In genomic region chr6:158810149-158811095, GRCh38 we compare ENCODE assay signal across 13 cellular contexts. TPM values are rescaled to one million over a fixed set of nuclear protein-coding genes. Genes with fewer than 3 reads are reported as not detected.
DNase-seq lines count a peak whose midpoint lies in the region; ATAC-seq and TF ChIP-seq lines count a peak whose summit lies in the region.
"Had no signal": no experiment of that assay in that cellular context is flagged by ENCODE, and none has a peak within 500 bp of the region (broad histone marks: within the 10 kb centered on the region; RNA-seq: fewer than 3 reads in every experiment).

No MANE protein-coding gene starts in this region.

- intact Hi-C loops in testis (cut with DNase I; ENCODE audit: low total_unique reads): loop anchor here (10.0 kb wide), 1 partner anchor 106 kb away; no protein-coding TSS in a partner anchor

- H3K27me3 Mint-ChIP-seq in activated T-cell treated with anti-CD3 and anti-CD28 coated beads, Interleukin-2, amount 50 U/mL, for 4 hours (ENCODE audit: low read depth): no peaks in the 10 kb centered on the region

- H3K27me3 ChIP-seq in testis: no peaks in the 10 kb centered on the region
- H3K27me3 ChIP-seq: adrenal gland had no signal

- no peak overlapping the region for H3K4me3 ChIP-seq in testis
- H3K4me3 ChIP-seq: adrenal gland, thoracic aorta had no signal

- H3K36me3 ChIP-seq in testis (ENCODE audit: low read depth, missing control alignments): no peaks in the 10 kb centered on the region
- H3K36me3 ChIP-seq: adrenal gland, thoracic aorta had no signal

- H3K36me3 Mint-ChIP-seq in activated T-cell treated with anti-CD3 and anti-CD28 coated beads, Interleukin-2, amount 50 U/mL, for 4 hours (ENCODE audit: insufficient read depth): peaks cover 77% of the 10 kb centered on the region

- 33 to 38% methylated on average over 9 of the region's 9 CpGs for WGBS in testis, 2 donors

- H3K4me1 Mint-ChIP-seq in activated T-cell treated with anti-CD3 and anti-CD28 coated beads, Interleukin-2, amount 50 U/mL, for 4 hours (ENCODE audit: low read depth): peaks cover 99% of the 10 kb centered on the region

- H3K4me1 ChIP-seq in testis: peaks cover 63% of the 10 kb centered on the region

- peak overlapping the region; percentile 37 to 69 for H3K27ac ChIP-seq in testis
- H3K27ac ChIP-seq: thoracic aorta had no signal

- H3K9me3 Mint-ChIP-seq in activated T-cell treated with anti-CD3 and anti-CD28 coated beads, Interleukin-2, amount 50 U/mL, for 4 hours: no peaks in the 10 kb centered on the region
- H3K9me3 Mint-ChIP-seq: neural crest cell had no signal

- TF ChIP-seq POLR2A in testis (IDR thresholded peaks at IDR 0.05): no peak

- peak overlapping the region; percentile 42 for H3K4me3 Mint-ChIP-seq in activated T-cell treated with anti-CD3 and anti-CD28 coated beads, Interleukin-2, amount 50 U/mL, for 4 hours
- H3K4me3 Mint-ChIP-seq: neural crest cell had no signal

- H3K9me3 ChIP-seq in testis: no peaks in the 10 kb centered on the region
- H3K9me3 ChIP-seq: adrenal gland, thoracic aorta had no signal

- no peak for TF ChIP-seq CTCF in testis (IDR thresholded peaks at IDR 0.05)

- no peak for ATAC-seq in activated T-cell treated with anti-CD3 and anti-CD28 coated beads, Interleukin-2, amount 50 U/mL, for 4 hours
- ATAC-seq in GM19463 (IDR thresholded peaks at IDR 0.05; ENCODE audit: unreplicated experiment) (no peak), GM19324 (IDR thresholded peaks at IDR 0.05; ENCODE audit: low FRiP score, unreplicated experiment) (no peak)

- no peak for DNase-seq in activated T-cell treated with anti-CD3 and anti-CD28 coated beads, Interleukin-2, amount 50 U/mL, for 4 hours
- no peak for DNase-seq in activated T-cell treated with anti-CD3 and anti-CD28 coated beads, Interleukin-2, amount 50 U/mL, for 48 hours
- DNase-seq in NCI-H69 (lab: John Stamatoyannopoulos, UW) (peak; percentile 17), glomerular visceral epithelial cell (ENCODE audit: extremely low spot score) (peak; percentile 46), testis (no peak), cerebellum (ENCODE audit: low spot score) (no peak)
- DNase-seq: AML-193, NCI-H187 had no signal

RNA-seq across cellular contexts. Expression of gene EZR, which starts 8.7 kb away (rescaled TPM):
- total RNA-seq in activated T-cell treated with anti-CD3 and anti-CD28 coated beads, Interleukin-2, amount 50 U/mL, for 4 hours: 100 to 1,000 TPM; 315 to 327 (median 324) TPM
- total RNA-seq in testis (100 to 1,000 TPM; 164 to 199 TPM), cerebellum (47.4 TPM)
- polyA plus RNA-seq in testis (ENCODE audit: insufficient read depth, low read depth, low replicate concordance): 129 TPM

Comparison
In these comparisons a context has a peak if more than half of its experiments do, and no peak if none do; other contexts are left out.
1. DNase-seq: peak in NCI-H69 (single experiment) and glomerular visceral epithelial cell (single experiment); none in activated T-cell treated with anti-CD3 and anti-CD28 coated beads, Interleukin-2, amount 50 U/mL, for 4 hours (single experiment), activated T-cell treated with anti-CD3 and anti-CD28 coated beads, Interleukin-2, amount 50 U/mL, for 48 hours (0 of 2), testis (single experiment) and cerebellum (single experiment).